Comparison of ENCODE assay signal across 24 cellular contexts in the genomic region with DNA sequence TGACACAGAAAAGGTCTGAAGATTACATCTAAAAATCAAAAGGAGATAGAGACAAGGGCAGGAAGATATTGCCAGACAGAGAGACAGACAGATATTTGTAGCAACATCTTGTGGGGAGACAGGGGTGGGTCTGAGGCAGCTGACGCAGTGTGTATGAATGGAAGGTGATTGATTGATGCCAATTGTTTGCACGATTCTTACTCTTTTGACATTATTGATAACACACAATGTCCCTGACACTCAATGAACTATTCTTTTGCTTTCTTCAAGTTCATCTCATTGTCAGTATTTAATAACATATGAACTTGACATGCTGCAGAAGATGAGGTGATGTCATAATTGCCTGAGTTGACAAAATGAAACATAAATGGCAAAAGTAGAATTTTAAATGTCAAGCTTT.
DNase-seq lines count a peak whose midpoint lies in the region; ATAC-seq and TF ChIP-seq lines count a peak whose summit lies in the region.
"Had no signal": no experiment of that assay in that cellular context is flagged by ENCODE, and none has a peak within 500 bp of the region (broad histone marks: within the 10 kb centered on the region; RNA-seq: fewer than 3 reads in every experiment).

No MANE protein-coding gene starts in this region.

- peaks cover 1% of the 10 kb centered on the region for H3K79me1 ChIP-seq in neuronal stem cell (ENCODE audit: low read depth, low read length)

- no peak overlapping the region for H4K91ac ChIP-seq in neuronal stem cell (ENCODE audit: low read depth, low read length, poor library complexity)

- no peak overlapping the region for H4K8ac ChIP-seq in neuronal stem cell (ENCODE audit: low read depth, low read length)

- H3K27me3 ChIP-seq in neuronal stem cell (ENCODE audit: control insufficient read depth in 3 of 3, insufficient read depth in 3 of 3, low read depth in 1 of 3, low read length in 3 of 3): no peaks in the 10 kb centered on the region
- H3K27me3 ChIP-seq: BE2C; BLaER1 treated with 17β-estradiol and CSF1 and Interleukin-3, amounts not matched to agents 10 nM and 100 nM had no signal

- H3K4me2 ChIP-seq in neuronal stem cell (ENCODE audit: insufficient read depth, low read length, poor library complexity, severe bottlenecking): no peak overlapping the region
- H3K4me2 ChIP-seq: A549; BLaER1 treated with 17β-estradiol and CSF1 and Interleukin-3, amounts not matched to agents 10 nM and 100 nM had no signal

- peak overlapping the region; percentile 43 for H3K27ac Mint-ChIP-seq in stimulated activated naive CD8-positive, alpha-beta T cell treated with anti-CD3 and anti-CD28 coated beads, Interleukin-15, Interleukin-2, amounts not matched to agents 100 ng/mL and 50 ng/mL, for 24 hours
- H3K27ac Mint-ChIP-seq in nephron progenitor cell: peak overlapping the region; percentile 20
- H3K27ac Mint-ChIP-seq: CD14-positive monocyte; CD4-positive, alpha-beta T cell; CD8-positive, alpha-beta memory T cell; H9 had no signal

- H3K27me3 Mint-ChIP-seq in stimulated activated naive CD8-positive, alpha-beta T cell treated with anti-CD3 and anti-CD28 coated beads, Interleukin-15, Interleukin-2, amounts not matched to agents 100 ng/mL and 50 ng/mL, for 24 hours: no peaks in the 10 kb centered on the region
- peaks cover 6% of the 10 kb centered on the region for H3K27me3 Mint-ChIP-seq in nephron progenitor cell (ENCODE audit: low read depth, poor library complexity)
- H3K27me3 Mint-ChIP-seq: CD4-positive, alpha-beta T cell had no signal

- ATAC-seq in stimulated activated naive CD8-positive, alpha-beta T cell treated with anti-CD3 and anti-CD28 coated beads, Interleukin-15, Interleukin-2, amounts not matched to agents 100 U/mL and 50 U/mL, for 24 hours: no peak
- no peak for ATAC-seq in HG03025 (IDR thresholded peaks at IDR 0.05; ENCODE audit: low FRiP score, unreplicated experiment)
- ATAC-seq: A549, GM12878, HCT116 had no signal

- no peak overlapping the region for H3K14ac ChIP-seq in neuronal stem cell (ENCODE audit: low read length)

- H3K18ac ChIP-seq in neuronal stem cell (ENCODE audit: low read length): no peak overlapping the region

- no peak overlapping the region for H2BK5ac ChIP-seq in neuronal stem cell (ENCODE audit: low read length)

- TF ChIP-seq CTCF in nephron progenitor cell (IDR thresholded peaks at IDR 0.05): no peak
- TF ChIP-seq CTCF in coronary artery (IDR thresholded peaks at IDR 0.05): no peak

- DNase-seq in stimulated activated naive CD8-positive, alpha-beta T cell treated with anti-CD3 and anti-CD28 coated beads, Interleukin-15, Interleukin-2, amounts not matched to agents 100 U/mL and 50 U/mL, for 24 hours: no peak
- DNase-seq in nephron progenitor cell (no peak), neuronal stem cell (ENCODE audit: low spot score) (no peak), coronary artery (ENCODE audit: low spot score) (no peak), NCI-H1105 (lab: John Stamatoyannopoulos, UW) (no peak)
- DNase-seq: 8988T; ACHN; AML-193; BE2C; CD4-positive, alpha-beta T cell; CD8-positive, alpha-beta memory T cell; DMS 273 treated with DMSO at 0.1 percent for 48 hours; DMS79; EL; GDM1; GM23248; H9 had no signal

- H3K4me3 ChIP-seq in neuronal stem cell (ENCODE audit: low read length in 2 of 2) (no peak overlapping the region), coronary artery (no peak overlapping the region)
- H3K4me3 ChIP-seq: A549; BLaER1 treated with 17β-estradiol and CSF1 and Interleukin-3, amounts not matched to agents 10 nM and 100 nM; GM12878; GM23248 had no signal

- no peak overlapping the region for H2AFZ ChIP-seq in neuronal stem cell (ENCODE audit: low read length)
- H2AFZ ChIP-seq: GM23248 had no signal

- no peaks in the 10 kb centered on the region for H3K36me3 Mint-ChIP-seq in stimulated activated naive CD8-positive, alpha-beta T cell treated with anti-CD3 and anti-CD28 coated beads, Interleukin-15, Interleukin-2, amounts not matched to agents 100 ng/mL and 50 ng/mL, for 24 hours (ENCODE audit: low read depth)
- no peaks in the 10 kb centered on the region for H3K36me3 Mint-ChIP-seq in nephron progenitor cell (ENCODE audit: low read depth)
- H3K36me3 Mint-ChIP-seq: CD14-positive monocyte; CD8-positive, alpha-beta memory T cell had no signal

- H2BK12ac ChIP-seq in neuronal stem cell (ENCODE audit: low read length): no peak overlapping the region

- peak overlapping the region; percentile 38 for H3K27ac ChIP-seq in neuronal stem cell (replicated peaks; ENCODE audit: low read length)
- no peak overlapping the region for H3K27ac ChIP-seq in coronary artery
- H3K27ac ChIP-seq: A549; BLaER1 treated with 17β-estradiol and CSF1 and Interleukin-3, amounts not matched to agents 10 nM and 100 nM; GM23248 had no signal

- H2BK15ac ChIP-seq in neuronal stem cell (ENCODE audit: low read length): no peak overlapping the region

- no peaks in the 10 kb centered on the region for H3K4me1 Mint-ChIP-seq in stimulated activated naive CD8-positive, alpha-beta T cell treated with anti-CD3 and anti-CD28 coated beads, Interleukin-15, Interleukin-2, amounts not matched to agents 100 ng/mL and 50 ng/mL, for 24 hours (ENCODE audit: low read depth)
- H3K4me1 Mint-ChIP-seq in nephron progenitor cell: peaks cover 6% of the 10 kb centered on the region
- H3K4me1 Mint-ChIP-seq: CD14-positive monocyte; CD8-positive, alpha-beta memory T cell had no signal

- H3K23ac ChIP-seq in neuronal stem cell (ENCODE audit: low read depth, low read length, poor library complexity): no peak overlapping the region

- no peak overlapping the region for H3K4me3 Mint-ChIP-seq in stimulated activated naive CD8-positive, alpha-beta T cell treated with anti-CD3 and anti-CD28 coated beads, Interleukin-15, Interleukin-2, amounts not matched to agents 100 ng/mL and 50 ng/mL, for 24 hours
- H3K4me3 Mint-ChIP-seq in nephron progenitor cell: no peak overlapping the region
- H3K4me3 Mint-ChIP-seq: CD14-positive monocyte; CD4-positive, alpha-beta T cell; CD8-positive, alpha-beta memory T cell; H9 had no signal

- no peaks in the 10 kb centered on the region for H3K36me3 ChIP-seq in neuronal stem cell (replicated peaks in 1 of 2; ENCODE audit: control insufficient read depth in 2 of 2, insufficient read depth in 2 of 2, low read length in 2 of 2)
- H3K36me3 ChIP-seq: BE2C; BLaER1 treated with 17β-estradiol and CSF1 and Interleukin-3, amounts not matched to agents 10 nM and 100 nM had no signal

- no peaks in the 10 kb centered on the region for H3K9me3 ChIP-seq in neuronal stem cell (replicated peaks in 1 of 2; ENCODE audit: control insufficient read depth in 2 of 2, insufficient read depth in 1 of 2, low read depth in 1 of 2, low read length in 2 of 2)
- H3K9me3 ChIP-seq: A549; BE2C; BLaER1 treated with 17β-estradiol and CSF1 and Interleukin-3, amounts not matched to agents 10 nM and 100 nM had no signal

- no peak overlapping the region for H3K4ac ChIP-seq in neuronal stem cell (ENCODE audit: low read length)

- H2AK5ac ChIP-seq in neuronal stem cell (ENCODE audit: low read depth, low read length): no peak overlapping the region

- H2BK120ac ChIP-seq in neuronal stem cell (ENCODE audit: low read depth, low read length): no peak overlapping the region

- H3K9me3 Mint-ChIP-seq in stimulated activated naive CD8-positive, alpha-beta T cell treated with anti-CD3 and anti-CD28 coated beads, Interleukin-15, Interleukin-2, amounts not matched to agents 100 ng/mL and 50 ng/mL, for 24 hours: no peaks in the 10 kb centered on the region
- no peaks in the 10 kb centered on the region for H3K9me3 Mint-ChIP-seq in nephron progenitor cell

- WGBS in neuronal stem cell (ENCODE audit: extremely low coverage in 2 of 2, insufficient read length in 2 of 2, insufficient replicate concordance in 1 of 2), 2 donors: no CpG with 5 or more reads among the region's 2 CpGs

- no peak overlapping the region for H3K9ac ChIP-seq in neuronal stem cell (ENCODE audit: low read depth, low read length, poor library complexity)
- H3K9ac ChIP-seq: BLaER1 treated with 17β-estradiol and CSF1 and Interleukin-3, amounts not matched to agents 10 nM and 100 nM; GM23248 had no signal

- peaks cover 0 to 3% of the 10 kb centered on the region in 2 donors for H3K4me1 ChIP-seq in neuronal stem cell (ENCODE audit: control insufficient read depth in 2 of 2, insufficient read depth in 1 of 2, low read depth in 1 of 2, low read length in 2 of 2)
- H3K4me1 ChIP-seq: A549; BE2C; BLaER1 treated with 17β-estradiol and CSF1 and Interleukin-3, amounts not matched to agents 10 nM and 100 nM had no signal
